ENCODE assay signal across 14 cellular contexts in genomic region chr17:57424777-57425188, GRCh38.
A peak's percentile ranks its signal among the peaks of the same experiment; 100 is the strongest.
DNase-seq lines count a peak whose midpoint lies in the region; ATAC-seq and TF ChIP-seq lines count a peak whose summit lies in the region.
"Had no signal": no experiment of that assay in that cellular context is flagged by ENCODE, and none has a peak within 500 bp of the region (broad histone marks: within the 10 kb centered on the region; RNA-seq: fewer than 3 reads in every experiment).

No MANE protein-coding gene starts in this region.

- H3K36me3 Mint-ChIP-seq in endothelial cell (ENCODE audit: low read depth, unreplicated experiment), result no peaks in the 10 kb centered on the region
- H3K36me3 Mint-ChIP-seq in stimulated activated effector memory CD8-positive, alpha-beta T cell treated with anti-CD3 and anti-CD28 coated beads, Interleukin-12 subunit alpha, Interleukin-12 subunit beta, amount 100 ng/mL, for 72 hours, result peaks cover 9% of the 10 kb centered on the region

- no peak overlapping the region for H3K4me3 Mint-ChIP-seq in endothelial cell (ENCODE audit: unreplicated experiment)
- H3K4me3 Mint-ChIP-seq in stimulated activated effector memory CD8-positive, alpha-beta T cell treated with anti-CD3 and anti-CD28 coated beads, Interleukin-12 subunit alpha, Interleukin-12 subunit beta, amount 100 ng/mL, for 72 hours, result no peak overlapping the region
- H3K4me3 Mint-ChIP-seq: memory B cell; stimulated activated naive CD8-positive, alpha-beta T cell treated with anti-CD3 and anti-CD28 coated beads, Interleukin-15, Interleukin-2, amounts not matched to agents 100 ng/mL and 50 ng/mL, for 24 hours had no signal

- H3K27ac Mint-ChIP-seq in endothelial cell (ENCODE audit: unreplicated experiment), result peak overlapping the region; percentile 70
- peak overlapping the region; percentile 67 for H3K27ac Mint-ChIP-seq in stimulated activated effector memory CD8-positive, alpha-beta T cell treated with anti-CD3 and anti-CD28 coated beads, Interleukin-12 subunit alpha, Interleukin-12 subunit beta, amount 100 ng/mL, for 72 hours
- H3K27ac Mint-ChIP-seq: memory B cell had no signal

- DNase-seq in NCI-H82 (lab: John Stamatoyannopoulos, UW), result peak; percentile 46
- no peak for DNase-seq in NCI-H82 treated with DMSO at 0.1 percent for 48 hours (lab: John Stamatoyannopoulos, UW; ENCODE audit: unreplicated experiment)
- peak; percentile 71 for DNase-seq in NCI-H748 (lab: John Stamatoyannopoulos, UW; ENCODE audit: unreplicated experiment)
- peak; percentile 40 for DNase-seq in endothelial cell (ENCODE audit: low spot score)
- DNase-seq in stimulated activated effector memory CD8-positive, alpha-beta T cell treated with anti-CD3 and anti-CD28 coated beads, Interleukin-12 subunit alpha, Interleukin-12 subunit beta, amount 100 ng/mL, for 72 hours (ENCODE audit: low spot score in 2 of 2), result no peak
- DNase-seq in NK-92 (lab: John Stamatoyannopoulos, UW; ENCODE audit: unreplicated experiment), result no peak
- DNase-seq in stimulated activated CD4-positive, alpha-beta T cell treated with anti-CD3 and anti-CD28 coated beads, Interleukin-2, amount 100 ng/mL, for 48 hours, result no peak
- DNase-seq: ACHN; activated CD8-positive, alpha-beta memory T cell treated with anti-CD3 and anti-CD28 coated beads, Interleukin-2, amount 50 U/mL, for 48 hours; caudate nucleus; NCI-H1694 had no signal

- no peak for ATAC-seq in stimulated activated effector memory CD8-positive, alpha-beta T cell treated with anti-CD3 and anti-CD28 coated beads, Interleukin-12 subunit alpha, Interleukin-12 subunit beta, amount 100 ng/mL, for 72 hours
- ATAC-seq in GM19467 (IDR thresholded peaks at IDR 0.05; ENCODE audit: unreplicated experiment), result no peak

- H3K27me3 Mint-ChIP-seq in endothelial cell (ENCODE audit: unreplicated experiment), result no peaks in the 10 kb centered on the region
- H3K27me3 Mint-ChIP-seq: memory B cell; stimulated activated naive CD8-positive, alpha-beta T cell treated with anti-CD3 and anti-CD28 coated beads, Interleukin-15, Interleukin-2, amounts not matched to agents 100 ng/mL and 50 ng/mL, for 24 hours had no signal

- no peaks in the 10 kb centered on the region for H3K9me3 Mint-ChIP-seq in endothelial cell (ENCODE audit: unreplicated experiment)
- no peaks in the 10 kb centered on the region for H3K9me3 Mint-ChIP-seq in stimulated activated effector memory CD8-positive, alpha-beta T cell treated with anti-CD3 and anti-CD28 coated beads, Interleukin-12 subunit alpha, Interleukin-12 subunit beta, amount 100 ng/mL, for 72 hours
- H3K9me3 Mint-ChIP-seq: memory B cell; stimulated activated naive CD8-positive, alpha-beta T cell treated with anti-CD3 and anti-CD28 coated beads, Interleukin-15, Interleukin-2, amounts not matched to agents 100 ng/mL and 50 ng/mL, for 24 hours had no signal

- H3K4me1 Mint-ChIP-seq in endothelial cell (ENCODE audit: unreplicated experiment), result peaks cover 32% of the 10 kb centered on the region
- H3K4me1 Mint-ChIP-seq in stimulated activated effector memory CD8-positive, alpha-beta T cell treated with anti-CD3 and anti-CD28 coated beads, Interleukin-12 subunit alpha, Interleukin-12 subunit beta, amount 100 ng/mL, for 72 hours, result peaks cover 50% of the 10 kb centered on the region

- TF ChIP-seq CTCF in endothelial cell (IDR thresholded peaks at IDR 0.05; ENCODE audit: unreplicated experiment), result no peak

Comparison
In these comparisons a context has a peak if more than half of its experiments do, and no peak if none do; other contexts are left out.
1. DNase-seq: peak in NCI-H82 (single experiment), NCI-H748 (single experiment) and endothelial cell (single experiment); none in NCI-H82 treated with DMSO at 0.1 percent for 48 hours (single experiment), stimulated activated effector memory CD8-positive, alpha-beta T cell treated with anti-CD3 and anti-CD28 coated beads, Interleukin-12 subunit alpha, Interleukin-12 subunit beta, amount 100 ng/mL, for 72 hours (0 of 2), NK-92 (single experiment) and stimulated activated CD4-positive, alpha-beta T cell treated with anti-CD3 and anti-CD28 coated beads, Interleukin-2, amount 100 ng/mL, for 48 hours (0 of 2).